1 cellular context compared by ENCODE assay signal in genomic region chr5:79513519-79514390, GRCh38.
TF ChIP-seq lines count a peak whose summit lies in the region.

Gene HOMER1 (minus strand): TSS chr5:79514134. CDS start chr5:79512774, 1,360 bp downstream.

TF ChIP-seq in K562, 482 proteins besides CTCF, POLR2A, EP300 and RAD21 (continued from another document and continues in another):
- TF ChIP-seq KAT7 (CRISPR knock-in tag; IDR thresholded peaks at IDR 0.05; ENCODE audit: borderline replicate concordance) (no peak; the same call in none of the 2 replicates), MECOM (CRISPR knock-in tag; IDR thresholded peaks at IDR 0.05) (no peak), HMGN3 (IDR thresholded peaks at IDR 0.05; ENCODE audit: borderline replicate concordance, extremely low read depth, insufficient read length, low read depth, low read length) (peak; percentile 6), RREB1 (CRISPR knock-in tag; IDR thresholded peaks at IDR 0.05) (no peak), CCNT2 (IDR thresholded peaks at IDR 0.05; ENCODE audit: borderline replicate concordance, extremely low read depth, insufficient read length, low read depth, low read length) (peak; percentile 40), RBM34 (IDR thresholded peaks at IDR 0.05; ENCODE audit: borderline replicate concordance, insufficient read depth, low read length) (0 out of 2 replicates have a peak, but pooled peaks have one; percentile 42), GATA2 (CRISPR knock-in tag; IDR thresholded peaks at IDR 0.05) (0 out of 2 replicates have a peak, but pooled peaks have one; percentile 15), RBM15 (IDR thresholded peaks at IDR 0.05; ENCODE audit: insufficient read depth, low read length) (no peak), ZBTB5 (IDR thresholded peaks at IDR 0.05) (no peak), PATZ1 (CRISPR knock-in tag; IDR thresholded peaks at IDR 0.05; ENCODE audit: borderline replicate concordance) (no peak), ZNF695 (CRISPR knock-in tag; IDR thresholded peaks at IDR 0.05) (no peak), CTCFL (IDR thresholded peaks at IDR 0.05; ENCODE audit: borderline replicate concordance, insufficient read depth, low read depth, low read length, poor library complexity, severe bottlenecking) (no peak), MEIS2 (IDR thresholded peaks at IDR 0.05; ENCODE audit: partially characterized antibody) (peak; percentile 30), MYC (IDR thresholded peaks at IDR 0.05; ENCODE audit: low read depth, low read length) (peak; percentile 62), MYC (CRISPR knock-in tag; IDR thresholded peaks at IDR 0.05; ENCODE audit: borderline replicate concordance, low read depth) (no peak), ZNF655 (CRISPR knock-in tag; IDR thresholded peaks at IDR 0.05) (no peak), ZNF395 (CRISPR knock-in tag; IDR thresholded peaks at IDR 0.05) (0 out of 2 replicates have a peak, but pooled peaks have one; percentile 64), TEAD4 (IDR thresholded peaks at IDR 0.05; ENCODE audit: low read length) (peak; percentile 25; the same call in 1 of the 2 replicates), TEAD4 (CRISPR knock-in tag; IDR thresholded peaks at IDR 0.05; ENCODE audit: borderline replicate concordance) (peak; percentile 93), FOXA3 (CRISPR knock-in tag; conservative IDR thresholded peaks at IDR 0.05 in 1 of 2, IDR thresholded peaks at IDR 0.05 in 1 of 2) (peak in 1 of 2 experiments; percentile 88; a peak in 1 of 4 replicates), CC2D1A (IDR thresholded peaks at IDR 0.05) (no peak), ZBTB11 (CRISPR knock-in tag; IDR thresholded peaks at IDR 0.05) (no peak), ZNF431 (CRISPR knock-in tag; IDR thresholded peaks at IDR 0.05) (peak; percentile 93), SUPT5H (IDR thresholded peaks at IDR 0.05) (no peak), ZNF143 (CRISPR knock-in tag; IDR thresholded peaks at IDR 0.05) (no peak), AFF4 (CRISPR knock-in tag; IDR thresholded peaks at IDR 0.05) (0 out of 2 replicates have a peak, but pooled peaks have one; percentile 69), ZBTB33 (CRISPR knock-in tag; IDR thresholded peaks at IDR 0.05) (peak; percentile 53; the same call in 1 of the 2 replicates)
